23 cellular contexts compared by ENCODE assay signal in the genomic region with DNA sequence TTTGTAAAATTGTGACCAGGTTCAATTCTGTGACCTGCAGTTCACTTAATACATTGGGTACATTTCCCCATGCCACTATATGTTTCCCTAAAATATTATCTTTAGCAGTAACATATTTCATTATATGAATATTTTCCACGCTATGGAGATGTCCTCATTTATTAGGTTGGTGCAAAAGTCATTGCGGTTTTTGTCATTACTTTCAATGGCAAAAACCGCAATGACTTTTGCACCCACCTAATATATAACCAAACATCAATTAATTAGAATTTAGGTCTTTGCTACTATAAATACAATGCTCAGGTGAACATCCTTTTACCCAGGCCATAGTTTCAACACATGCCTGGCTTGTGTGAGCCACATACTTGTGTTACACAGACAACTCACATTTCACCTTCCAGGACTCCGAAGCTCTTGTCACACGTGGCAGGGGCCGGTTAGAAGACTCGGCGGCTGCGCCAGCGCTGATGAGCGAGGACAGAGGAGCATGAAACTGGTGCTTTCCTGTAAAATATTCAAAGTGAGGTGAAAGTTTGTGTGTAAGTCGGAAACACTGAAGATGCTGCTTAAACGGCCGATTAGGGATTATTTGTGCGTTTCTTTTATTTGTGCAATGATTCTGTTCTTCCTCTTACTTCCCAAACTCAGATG.
DNase-seq lines count a peak whose midpoint lies in the region; ATAC-seq, FAIRE-seq and TF ChIP-seq lines count a peak whose summit lies in the region.
"Had no signal": no experiment of that assay in that cellular context is flagged by ENCODE, and none has a peak within 500 bp of the region (broad histone marks: within the 10 kb centered on the region; RNA-seq: fewer than 3 reads in every experiment).

No MANE protein-coding gene starts in this region.

- TF ChIP-seq RAD21 in HepG2 (CRISPR knock-in tag; IDR thresholded peaks at IDR 0.05), result no peak

- peaks cover 10% of the 10 kb centered on the region for H3K27me3 Mint-ChIP-seq in glutamatergic neuron (ENCODE audit: unreplicated experiment)
- H3K27me3 Mint-ChIP-seq: CD4-positive, CD25-positive, alpha-beta regulatory T cell; IgD-negative memory B cell had no signal

- H3K36me3 ChIP-seq in HepG2 (replicated peaks in 1 of 2; ENCODE audit: control insufficient read depth in 1 of 2, insufficient read depth in 2 of 2, low read length in 2 of 2), result no peaks in the 10 kb centered on the region
- H3K36me3 ChIP-seq in right lobe of liver, result no peaks in the 10 kb centered on the region
- peaks cover 8% of the 10 kb centered on the region for H3K36me3 ChIP-seq in smooth muscle cell (ENCODE audit: low read depth)

- CTCF ChIA-PET in HepG2 (lab: Yijun Ruan, JAX; ENCODE audit: low intra/inter-chr PET ratio, low total read pairs), result no interaction called here

- H3K4me3 Mint-ChIP-seq in glutamatergic neuron (ENCODE audit: unreplicated experiment), result no peak overlapping the region
- H3K4me3 Mint-ChIP-seq: CD4-positive, CD25-positive, alpha-beta regulatory T cell; CD8-positive, alpha-beta memory T cell; HFFc6; IgD-negative memory B cell had no signal

- H3K4me1 ChIP-seq in HepG2 (ENCODE audit: insufficient read depth, low read length), result peaks cover 7% of the 10 kb centered on the region; the same call in 1 of the 2 replicates
- H3K4me1 ChIP-seq in right lobe of liver, result no peaks in the 10 kb centered on the region
- H3K4me1 ChIP-seq in smooth muscle cell (ENCODE audit: low read depth), result no peaks in the 10 kb centered on the region

- H3K27me3 ChIP-seq in HepG2 (ENCODE audit: control insufficient read depth in 1 of 2, insufficient read depth in 2 of 2, low read length in 2 of 2) (no peaks in the 10 kb centered on the region; a peak in 1 of 5 replicates), right lobe of liver (no peaks in the 10 kb centered on the region), smooth muscle cell (ENCODE audit: low read depth) (no peaks in the 10 kb centered on the region)

- intact Hi-C loops in HepG2 (cut with micrococcal nuclease; ENCODE audit: unreplicated experiment), result no loop called here
- intact Hi-C loops in right lobe of liver (cut with DNase I), result no loop called here

- H3K9me3 ChIP-seq in HepG2 (ENCODE audit: low read length) (no peaks in the 10 kb centered on the region), right lobe of liver (no peaks in the 10 kb centered on the region), smooth muscle cell (replicated peaks; ENCODE audit: low read depth) (no peaks in the 10 kb centered on the region)

- ATAC-seq in HepG2 (no peak), right lobe of liver (no peak), GM18502 (IDR thresholded peaks at IDR 0.05; ENCODE audit: poor library complexity, unreplicated experiment) (no peak)
- ATAC-seq: HCT116 had no signal

- POLR2A ChIA-PET in HepG2 (lab: Yijun Ruan, JAX), result no interaction called here

- peaks cover 2% of the 10 kb centered on the region for H3K9me3 Mint-ChIP-seq in glutamatergic neuron (ENCODE audit: unreplicated experiment)
- H3K9me3 Mint-ChIP-seq: CD4-positive, CD25-positive, alpha-beta regulatory T cell; CD8-positive, alpha-beta memory T cell; HFFc6 had no signal

- FAIRE-seq in HepG2 (lab: Jason Lieb, UNC) (no peak), D721Med (lab: Jason Lieb, UNC) (peak; percentile 69)
- FAIRE-seq: A204.1, G401.6, GM12891, GM18507, HTR-8/SVneo had no signal

- TF ChIP-seq POLR2A in HepG2 (IDR thresholded peaks at IDR 0.05; ENCODE audit: insufficient read depth in 1 of 2, low read depth in 2 of 2, low read length in 2 of 2), result no peak
- no peak for TF ChIP-seq POLR2A in right lobe of liver (IDR thresholded peaks at IDR 0.05)

- TF ChIP-seq CTCF in HepG2 (CRISPR knock-in tag; IDR thresholded peaks at IDR 0.05), result no peak
- TF ChIP-seq CTCF in right lobe of liver (IDR thresholded peaks at IDR 0.05), result no peak
- TF ChIP-seq CTCF in D721Med (IDR thresholded peaks at IDR 0.05; ENCODE audit: insufficient read depth, missing control alignments), result no peak
- TF ChIP-seq CTCF in glutamatergic neuron (IDR thresholded peaks at IDR 0.05; ENCODE audit: partially characterized antibody, unreplicated experiment), result no peak
- no peak for TF ChIP-seq CTCF in smooth muscle cell (IDR thresholded peaks at IDR 0.05; ENCODE audit: borderline replicate concordance, insufficient read depth, poor library complexity, severe bottlenecking)

- peaks cover 2% of the 10 kb centered on the region for H3K4me1 Mint-ChIP-seq in glutamatergic neuron (ENCODE audit: low read depth, unreplicated experiment)
- H3K4me1 Mint-ChIP-seq: CD8-positive, alpha-beta memory T cell; IgD-negative memory B cell had no signal

- no peak overlapping the region for H2AFZ ChIP-seq in HepG2 (ENCODE audit: low read length)
- H2AFZ ChIP-seq in smooth muscle cell (ENCODE audit: low read depth), result no peak overlapping the region

- in situ Hi-C loops in HepG2 (cut with HindIII; ENCODE audit: extremely low pct_ligation_motif_present, low pct_unique_long_range_greater_than_20kb), result no loop called here

- H3K4me2 ChIP-seq in HepG2 (ENCODE audit: low read depth, low read length) (no peak overlapping the region), smooth muscle cell (peak overlapping the region; percentile 12)

- no peak overlapping the region for H3K27ac ChIP-seq in HepG2 (ENCODE audit: extremely low read length, insufficient read depth, low read length)
- H3K27ac ChIP-seq in right lobe of liver, result no peak overlapping the region
- peak overlapping the region; percentile 72 for H3K27ac ChIP-seq in smooth muscle cell (ENCODE audit: low read depth)

- H3F3A ChIP-seq in smooth muscle cell (ENCODE audit: low read depth), result peaks cover 21% of the 10 kb centered on the region

- TF ChIP-seq EP300 in HepG2 (IDR thresholded peaks at IDR 0.05; ENCODE audit: low read depth in 2 of 2, low read length in 2 of 2), result no peak
- TF ChIP-seq EP300 in HepG2 (CRISPR knock-in tag; IDR thresholded peaks at IDR 0.05; ENCODE audit: borderline replicate concordance), result no peak

- H3K4me3 ChIP-seq in HepG2 (replicated peaks in 1 of 3; ENCODE audit: insufficient read depth in 1 of 3, low read depth in 2 of 3, low read length in 3 of 3), result no peak overlapping the region
- H3K4me3 ChIP-seq in right lobe of liver, result no peak overlapping the region
- no peak overlapping the region for H3K4me3 ChIP-seq in smooth muscle cell

- 71% methylated on average over 15 of the region's 15 CpGs for WGBS in HepG2 (ENCODE audit: low lambda C conversion rate)
- 78% methylated on average over 14 of the region's 15 CpGs for WGBS in right lobe of liver (ENCODE audit: insufficient coverage, low coverage, low lambda C conversion rate, missing lambda C conversion rate)
- WGBS in smooth muscle cell (ENCODE audit: low lambda C conversion rate), result 94% methylated on average over 15 of the region's 15 CpGs

- peaks cover 18% of the 10 kb centered on the region for H3K36me3 Mint-ChIP-seq in glutamatergic neuron (ENCODE audit: unreplicated experiment)
- H3K36me3 Mint-ChIP-seq: CD4-positive, CD25-positive, alpha-beta regulatory T cell; CD8-positive, alpha-beta memory T cell; IgD-negative memory B cell had no signal

- H3K9ac ChIP-seq in HepG2 (ENCODE audit: insufficient read depth, low read depth, low read length), result no peak overlapping the region
- no peak overlapping the region for H3K9ac ChIP-seq in smooth muscle cell (ENCODE audit: low read depth)

- no peaks in the 10 kb centered on the region for H4K20me1 ChIP-seq in HepG2 (ENCODE audit: insufficient read depth, low read length)
- H4K20me1 ChIP-seq in smooth muscle cell (ENCODE audit: low read depth), result peaks cover 27% of the 10 kb centered on the region

- no peak for DNase-seq in HepG2 (ENCODE audit: low spot score)
- DNase-seq in right lobe of liver, result no peak
- no peak for DNase-seq in D721Med (ENCODE audit: insufficient read length, low spot score)
- no peak for DNase-seq in glutamatergic neuron
- no peak for DNase-seq in smooth muscle cell (lab: John Stamatoyannopoulos, UW; ENCODE audit: unreplicated experiment)
- no peak for DNase-seq in GM19240 (ENCODE audit: insufficient read length, low spot score)
- DNase-seq in effector CD8-positive, alpha-beta T cell (lab: John Stamatoyannopoulos, UW), result no peak
- DNase-seq: AML-193; CD4-positive, CD25-positive, alpha-beta regulatory T cell; CD8-positive, alpha-beta memory T cell; COR-L47; GOT3; H7; HFFc6; KG1 had no signal

- BruUV-seq in HepG2 (replicated peaks; lab: Mats Ljungman, UMichigan), result no TSS peak

- H3K27ac Mint-ChIP-seq in glutamatergic neuron (ENCODE audit: unreplicated experiment), result peak overlapping the region; percentile 48
- H3K27ac Mint-ChIP-seq: CD4-positive, CD25-positive, alpha-beta regulatory T cell; CD8-positive, alpha-beta memory T cell; HFFc6; IgD-negative memory B cell had no signal

- H3K79me2 ChIP-seq in HepG2 (ENCODE audit: insufficient read depth, low read length), result no peaks in the 10 kb centered on the region
- peaks cover 13% of the 10 kb centered on the region for H3K79me2 ChIP-seq in smooth muscle cell (ENCODE audit: low read depth)
